21 cellular contexts compared by ENCODE assay signal in the genomic region with DNA sequence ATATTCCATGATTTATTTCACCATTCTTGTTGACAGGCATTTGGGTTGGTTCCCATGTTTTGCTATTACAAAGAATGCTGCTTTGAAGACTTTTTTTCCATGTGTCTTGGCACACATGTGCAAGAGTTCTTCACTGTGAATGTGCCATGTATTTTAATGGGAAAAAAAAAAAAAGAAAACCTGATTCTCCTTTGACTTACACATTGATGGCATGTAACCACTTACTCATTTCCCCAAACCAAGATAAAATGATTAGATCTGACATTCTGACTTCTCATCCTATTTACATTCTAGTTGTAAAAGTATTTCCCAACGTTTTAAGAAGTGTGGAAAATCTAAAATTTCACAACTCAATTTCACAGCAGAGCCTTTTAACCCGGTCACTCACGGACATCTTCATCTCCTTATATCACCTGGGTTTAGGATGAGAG. TPM values are rescaled to one million over a fixed set of nuclear protein-coding genes. Genes with fewer than 3 reads are reported as not detected.
DNase-seq lines count a peak whose midpoint lies in the region; ATAC-seq, FAIRE-seq and TF ChIP-seq lines count a peak whose summit lies in the region.
"Had no signal": no experiment of that assay in that cellular context is flagged by ENCODE, and none has a peak within 500 bp of the region (broad histone marks: within the 10 kb centered on the region; RNA-seq: fewer than 3 reads in every experiment).

No MANE protein-coding gene starts in this region.

- H3K9ac ChIP-seq in astrocyte (ENCODE audit: low read length) = no peak overlapping the region
- H3K9ac ChIP-seq in skeletal muscle tissue (ENCODE audit: low read depth in 1 of 3, low read length in 3 of 3) = no peak overlapping the region

- H3K9me3 ChIP-seq in astrocyte (ENCODE audit: insufficient read depth, low read depth, low read length) = no peaks in the 10 kb centered on the region
- no peaks in the 10 kb centered on the region for H3K9me3 ChIP-seq in skeletal muscle tissue (ENCODE audit: control insufficient read depth in 3 of 3, low read length in 3 of 3)
- H3K9me3 ChIP-seq in testis = no peaks in the 10 kb centered on the region
- H3K9me3 ChIP-seq: esophagus squamous epithelium, pancreas, sigmoid colon had no signal

- H2AFZ ChIP-seq in astrocyte (ENCODE audit: low read depth, low read length) = no peak overlapping the region

- no peak for ATAC-seq in HG03095 (IDR thresholded peaks at IDR 0.05; ENCODE audit: unreplicated experiment)

- TF ChIP-seq POLR2A in testis (IDR thresholded peaks at IDR 0.05) = no peak

- H3K27me3 ChIP-seq in astrocyte (ENCODE audit: insufficient read depth, low read length) (no peaks in the 10 kb centered on the region), skeletal muscle tissue (ENCODE audit: control insufficient read depth in 3 of 3, insufficient read depth in 3 of 3, low read length in 3 of 3) (no peaks in the 10 kb centered on the region), testis (no peaks in the 10 kb centered on the region)
- H3K27me3 ChIP-seq: cardiac muscle cell, pancreas, sigmoid colon had no signal

- H3K79me2 ChIP-seq in astrocyte (ENCODE audit: insufficient read depth, low read length) = peaks cover 74% of the 10 kb centered on the region

- H3K4me3 Mint-ChIP-seq in HFFc6 (peak overlapping the region; percentile 44; the same call in 1 of the 2 replicates), astrocyte (ENCODE audit: unreplicated experiment) (no peak overlapping the region)
- H3K4me3 Mint-ChIP-seq: activated naive CD8-positive, alpha-beta T cell treated with anti-CD3 and anti-CD28 coated beads for 36 hours; type B pancreatic cell had no signal

- no peak overlapping the region for H3K27ac ChIP-seq in astrocyte (ENCODE audit: low read depth, low read length)
- peak overlapping the region; percentile 45 for H3K27ac ChIP-seq in skeletal muscle tissue (ENCODE audit: low read depth, low read length)
- H3K27ac ChIP-seq in testis = no peak overlapping the region
- H3K27ac ChIP-seq: cardiac muscle cell, esophagus squamous epithelium, HL-60, pancreas had no signal

- H3K4me1 Mint-ChIP-seq in HFFc6 (ENCODE audit: low read depth) = peaks cover 52% of the 10 kb centered on the region
- H3K4me1 Mint-ChIP-seq in astrocyte (ENCODE audit: low read depth, unreplicated experiment) = peaks cover 4% of the 10 kb centered on the region

- peaks cover 12% of the 10 kb centered on the region for H4K20me1 ChIP-seq in astrocyte (ENCODE audit: insufficient read depth, low read length)

- peak overlapping the region; percentile 37; the same call in 1 of the 2 replicates for H3K27ac Mint-ChIP-seq in HFFc6
- H3K27ac Mint-ChIP-seq in astrocyte (ENCODE audit: unreplicated experiment) = no peak overlapping the region
- H3K27ac Mint-ChIP-seq: activated naive CD8-positive, alpha-beta T cell treated with anti-CD3 and anti-CD28 coated beads for 36 hours; type B pancreatic cell had no signal

- H3K27me3 Mint-ChIP-seq in HFFc6 (ENCODE audit: insufficient read depth) (peaks cover 8% of the 10 kb centered on the region), astrocyte (ENCODE audit: low read depth, unreplicated experiment) (no peaks in the 10 kb centered on the region)
- H3K27me3 Mint-ChIP-seq: type B pancreatic cell had no signal

- H3K36me3 Mint-ChIP-seq in HFFc6 (ENCODE audit: low read depth) (peaks cover 41% of the 10 kb centered on the region), astrocyte (ENCODE audit: low read depth, unreplicated experiment) (peaks cover 7% of the 10 kb centered on the region)
- H3K36me3 Mint-ChIP-seq: activated naive CD8-positive, alpha-beta T cell treated with anti-CD3 and anti-CD28 coated beads for 36 hours had no signal

- peaks cover 4% of the 10 kb centered on the region for H3K4me1 ChIP-seq in astrocyte (ENCODE audit: insufficient read depth, low read length)
- peaks cover 2 to 9% (median 2%) of the 10 kb centered on the region in 3 donors for H3K4me1 ChIP-seq in skeletal muscle tissue (ENCODE audit: control insufficient read depth in 3 of 3, insufficient read depth in 3 of 3, low read length in 3 of 3)
- no peaks in the 10 kb centered on the region for H3K4me1 ChIP-seq in testis

- H3K9me3 Mint-ChIP-seq in HFFc6 = no peaks in the 10 kb centered on the region
- H3K9me3 Mint-ChIP-seq in astrocyte (ENCODE audit: unreplicated experiment) = peaks cover 5% of the 10 kb centered on the region
- H3K9me3 Mint-ChIP-seq: activated naive CD8-positive, alpha-beta T cell treated with anti-CD3 and anti-CD28 coated beads for 36 hours had no signal

- intact Hi-C loops in testis (cut with DNase I; ENCODE audit: low total_unique reads) = no loop called here

- H3K36me3 ChIP-seq in astrocyte (ENCODE audit: insufficient read depth, low read length) = no peaks in the 10 kb centered on the region
- no peaks in the 10 kb centered on the region for H3K36me3 ChIP-seq in skeletal muscle tissue (ENCODE audit: control insufficient read depth in 3 of 3, insufficient read depth in 3 of 3, low read length in 3 of 3)
- no peaks in the 10 kb centered on the region for H3K36me3 ChIP-seq in testis (ENCODE audit: low read depth, missing control alignments)
- H3K36me3 ChIP-seq: esophagus squamous epithelium, pancreas, sigmoid colon had no signal

- WGBS in testis, 2 donors = 79 to 81% methylated on average over 3 of the region's 3 CpGs

- FAIRE-seq in astrocyte (lab: Jason Lieb, UNC) = peak; percentile 81
- FAIRE-seq: pancreas had no signal

- peak; percentile 29 for DNase-seq in HFFc6
- peak; percentile 29 for DNase-seq in astrocyte (ENCODE audit: low read depth)
- DNase-seq in fibroblast of the aortic adventitia (ENCODE audit: low read depth) = peak; percentile 77
- no peak for DNase-seq in NCI-H2107 (lab: John Stamatoyannopoulos, UW)
- no peak for DNase-seq in testis
- DNase-seq: activated naive CD8-positive, alpha-beta T cell treated with anti-CD3 and anti-CD28 coated beads for 36 hours; Calu3; esophagus squamous epithelium; H7; islet precursor cell; NCI-H187 treated with DMSO at 0.1 percent for 48 hours; NCI-H510A treated with DMSO at 0.1 percent for 48 hours; pancreas; sigmoid colon; stimulated activated naive CD4-positive, alpha-beta T cell treated with Interleukin-2 at 50 U/mL for 16 hours had no signal

- no peak overlapping the region for H3K4me2 ChIP-seq in astrocyte (ENCODE audit: low read length)

- H3K4me3 ChIP-seq in astrocyte (ENCODE audit: insufficient read depth, low read depth, low read length) (no peak overlapping the region), fibroblast of the aortic adventitia (ENCODE audit: low read depth, low read length) (no peak overlapping the region), skeletal muscle tissue (ENCODE audit: low read length in 3 of 3) (no peak overlapping the region), testis (no peak overlapping the region)
- H3K4me3 ChIP-seq: cardiac muscle cell, esophagus squamous epithelium, lung, pancreas, sigmoid colon had no signal

- TF ChIP-seq CTCF in HFFc6 (IDR thresholded peaks at IDR 0.05) = no peak
- no peak for TF ChIP-seq CTCF in astrocyte (IDR thresholded peaks at IDR 0.05; ENCODE audit: insufficient read depth, low read depth, low read length)
- no peak for TF ChIP-seq CTCF in fibroblast of the aortic adventitia (IDR thresholded peaks at IDR 0.05; ENCODE audit: insufficient read depth, low read length)
- TF ChIP-seq CTCF in testis (IDR thresholded peaks at IDR 0.05) = no peak

RNA-seq across cellular contexts. Expression of a gene that starts 4.4 kb away (rescaled TPM):
- total RNA-seq in HFFc6 (2021; fragmentation: NEBNext Ultra II Directional; extraction: Animal tissue kit (Norgen Biotek cat#: 25700)) = 10 to 100 TPM; 65.1 to 82.3 (median 67.9) TPM
- 49.1 and 55.3 TPM in 2 replicates for total RNA-seq in astrocyte
- total RNA-seq in fibroblast of the aortic adventitia (ENCODE audit: low replicate concordance) = 6.5 and 8.7 TPM in 2 replicates
- 47.5 TPM for total RNA-seq in skeletal muscle tissue
- total RNA-seq in testis = 1 to 10 TPM; 1.6 to 2.9 TPM
- 5.2 TPM for polyA plus RNA-seq in testis (ENCODE audit: insufficient read depth, low read depth, low replicate concordance)
- total RNA-seq: activated naive CD8-positive, alpha-beta T cell treated with anti-CD3 and anti-CD28 coated beads for 36 hours had no signal

Comparison
In these comparisons a context has a peak if more than half of its experiments do, and no peak if none do; other contexts are left out.
1. DNase-seq: peak in HFFc6 (single experiment), astrocyte (single experiment) and fibroblast of the aortic adventitia (single experiment); none in NCI-H2107 (single experiment) and testis (single experiment).